In genomic region chr18:50644146-50644545, GRCh38 we compare ENCODE assay signal across 31 cellular contexts.
"Had no signal": no experiment of that assay in that cellular context is flagged by ENCODE, and none has a peak within 500 bp of the region (broad histone marks: within the 10 kb centered on the region; RNA-seq: fewer than 3 reads in every experiment).

No MANE protein-coding gene starts in this region.

- H3K4me1 Mint-ChIP-seq: activated CD4-positive, alpha-beta T cell treated with anti-CD3 and anti-CD28 coated beads for 36 hours; activated CD4-positive, alpha-beta T cell treated with anti-CD3 and anti-CD28 coated beads, Interleukin-2, amount 10 ng/mL, durations not matched to agents 24 days and 14 days; activated CD8-positive, alpha-beta memory T cell treated with anti-CD3 and anti-CD28 coated beads, Interleukin-2, amount 10 ng/mL, durations not matched to agents 7 days and 5 days; activated naive CD4-positive, alpha-beta T cell treated with anti-CD3 and anti-CD28 coated beads, Interleukin-2, amount 50 U/mL, for 24 hours; activated naive CD8-positive, alpha-beta T cell treated with anti-CD3 and anti-CD28 coated beads, Interleukin-2, amount 10 ng/mL, durations not matched to agents 7 days and 5 days had no signal

- H3K4me3 ChIP-seq: body of pancreas, colonic mucosa, dorsolateral prefrontal cortex, gastrocnemius medialis, heart left ventricle, hepatocyte had no signal

- H3K4me1 ChIP-seq: body of pancreas, colonic mucosa had no signal

- H3K36me3 ChIP-seq: colonic mucosa, gastrocnemius medialis, heart left ventricle had no signal

- H3K36me3 Mint-ChIP-seq: activated CD4-positive, alpha-beta memory T cell treated with anti-CD3 and anti-CD28 coated beads for 36 hours; activated CD8-positive, alpha-beta memory T cell treated with anti-CD3 and anti-CD28 coated beads, Interleukin-2, amount 10 ng/mL, durations not matched to agents 7 days and 5 days; activated naive CD4-positive, alpha-beta T cell treated with anti-CD3 and anti-CD28 coated beads, Interleukin-2, amount 50 U/mL, for 24 hours; activated naive CD8-positive, alpha-beta T cell treated with anti-CD3 and anti-CD28 coated beads, Interleukin-2, amount 10 ng/mL, durations not matched to agents 7 days and 5 days had no signal

- H3K9me3 ChIP-seq: body of pancreas, colonic mucosa, gastrocnemius medialis, heart left ventricle had no signal

- H3K27ac ChIP-seq: body of pancreas, colonic mucosa, gastrocnemius medialis, heart left ventricle, hepatocyte had no signal

- H3K27me3 Mint-ChIP-seq: activated CD4-positive, alpha-beta memory T cell treated with anti-CD3 and anti-CD28 coated beads for 36 hours; activated CD4-positive, alpha-beta T cell treated with anti-CD3 and anti-CD28 coated beads for 36 hours; activated CD4-positive, alpha-beta T cell treated with anti-CD3 and anti-CD28 coated beads, Interleukin-2, amount 10 ng/mL, durations not matched to agents 24 days and 14 days; activated CD8-positive, alpha-beta memory T cell treated with anti-CD3 and anti-CD28 coated beads, Interleukin-2, amount 10 ng/mL, durations not matched to agents 7 days and 5 days; activated naive CD4-positive, alpha-beta T cell treated with anti-CD3 and anti-CD28 coated beads, Interleukin-2, amount 50 U/mL, for 24 hours; dendritic cell treated with granulocyte-macrophage colony-stimulating factor and Interleukin-4, amounts not matched to agents 40 ng/mL and 50 ng/mL, for 4 days had no signal

- H3K27me3 ChIP-seq: body of pancreas, colonic mucosa, dorsolateral prefrontal cortex, gastrocnemius medialis, heart left ventricle, hepatocyte had no signal

- DNase-seq: activated CD4-positive, alpha-beta memory T cell treated with anti-CD3 and anti-CD28 coated beads for 36 hours; activated CD4-positive, alpha-beta T cell treated with anti-CD3 and anti-CD28 coated beads for 36 hours; activated CD4-positive, alpha-beta T cell treated with anti-CD3 and anti-CD28 coated beads, Interleukin-2, amount 10 ng/mL, durations not matched to agents 24 days and 14 days; activated CD4-positive, CD25-positive, alpha-beta regulatory T cell; activated CD4-positive, CD25-positive, alpha-beta regulatory T cell treated with anti-CD3 and anti-CD28 coated beads, Interleukin-2, amount 50 U/mL, for 72 hours; activated CD8-positive, alpha-beta memory T cell treated with anti-CD3 and anti-CD28 coated beads, Interleukin-2, amount 10 ng/mL, durations not matched to agents 7 days and 5 days; activated CD8-positive, alpha-beta memory T cell treated with anti-CD3 and anti-CD28 coated beads, Interleukin-2, amount 50 U/mL, for 4 hours; activated CD8-positive, alpha-beta T cell treated with anti-CD3 and anti-CD28 coated beads, Interleukin-2, amount 10 ng/mL, durations not matched to agents 7 days and 5 days; activated effector memory CD4-positive, alpha-beta T cell treated with anti-CD3 and anti-CD28 coated beads, Interleukin-2, amount 50 U/mL, for 16 hours; activated naive CD4-positive, alpha-beta T cell treated with anti-CD3 and anti-CD28 coated beads for 36 hours; activated naive CD8-positive, alpha-beta T cell treated with anti-CD3 and anti-CD28 coated beads, Interleukin-2, amount 10 ng/mL, durations not matched to agents 7 days and 5 days; activated T-cell treated with anti-CD3 and anti-CD28 coated beads, Interleukin-2, amount 50 U/mL, for 1 hour; activated T-cell treated with anti-CD3 and anti-CD28 coated beads, Interleukin-2, amount 50 U/mL, for 48 hours; amniotic stem cell; aorta; body of pancreas; central memory CD4-positive, alpha-beta T cell; cerebellar nuclear complex; colonic mucosa; dorsolateral prefrontal cortex; effector memory CD4-positive, alpha-beta T cell; foreskin fibroblast; gastrocnemius medialis; heart left ventricle; T-helper 2 cell had no signal

- H3K27ac Mint-ChIP-seq: activated CD4-positive, alpha-beta memory T cell treated with anti-CD3 and anti-CD28 coated beads for 36 hours; activated CD4-positive, alpha-beta T cell treated with anti-CD3 and anti-CD28 coated beads for 36 hours; activated CD4-positive, alpha-beta T cell treated with anti-CD3 and anti-CD28 coated beads, Interleukin-2, amount 10 ng/mL, durations not matched to agents 24 days and 14 days; activated CD8-positive, alpha-beta memory T cell treated with anti-CD3 and anti-CD28 coated beads, Interleukin-2, amount 10 ng/mL, durations not matched to agents 7 days and 5 days; activated CD8-positive, alpha-beta T cell treated with anti-CD3 and anti-CD28 coated beads, Interleukin-2, amount 10 ng/mL, durations not matched to agents 7 days and 5 days; activated naive CD4-positive, alpha-beta T cell treated with anti-CD3 and anti-CD28 coated beads for 36 hours; activated naive CD4-positive, alpha-beta T cell treated with anti-CD3 and anti-CD28 coated beads, Interleukin-2, amount 50 U/mL, for 24 hours; activated naive CD8-positive, alpha-beta T cell treated with anti-CD3 and anti-CD28 coated beads, Interleukin-2, amount 10 ng/mL, durations not matched to agents 7 days and 5 days; activated T-helper 1 cell treated with anti-CD3 and anti-CD28 coated beads, Interleukin-12 subunit alpha, Interleukin-12 subunit beta, Interleukin-2, Interleukin-4 antibody, amounts not matched to agents 30 ng/mL and 10 ng/mL and 1 ng/mL, durations not matched to agents 14 hours and 24 hours and 36 hours; activated T-helper 2 cell treated with anti-CD3 and anti-CD28 coated beads, Interferon-gamma antibody, Interleukin-2, Interleukin-4, amounts not matched to agents 10 μg/mL and 5 μg/mL and 100 μg/mL, durations not matched to agents 14 hours and 24 hours and 36 hours; dendritic cell treated with granulocyte-macrophage colony-stimulating factor and Interleukin-4, amounts not matched to agents 40 ng/mL and 50 ng/mL, for 4 days; endodermal cell had no signal

- H3K9me3 Mint-ChIP-seq: activated CD4-positive, alpha-beta memory T cell treated with anti-CD3 and anti-CD28 coated beads for 36 hours; activated CD4-positive, alpha-beta T cell treated with anti-CD3 and anti-CD28 coated beads, Interleukin-2, amount 10 ng/mL, durations not matched to agents 24 days and 14 days; activated naive CD4-positive, alpha-beta T cell treated with anti-CD3 and anti-CD28 coated beads for 36 hours; activated naive CD4-positive, alpha-beta T cell treated with anti-CD3 and anti-CD28 coated beads, Interleukin-2, amount 50 U/mL, for 24 hours; activated naive CD8-positive, alpha-beta T cell treated with anti-CD3 and anti-CD28 coated beads, Interleukin-2, amount 10 ng/mL, durations not matched to agents 7 days and 5 days; activated T-helper 1 cell treated with anti-CD3 and anti-CD28 coated beads, Interleukin-12 subunit alpha, Interleukin-12 subunit beta, Interleukin-2, Interleukin-4 antibody, amounts not matched to agents 30 ng/mL and 10 ng/mL and 1 ng/mL, durations not matched to agents 14 hours and 24 hours and 36 hours; activated T-helper 2 cell treated with anti-CD3 and anti-CD28 coated beads, Interferon-gamma antibody, Interleukin-2, Interleukin-4, amounts not matched to agents 10 μg/mL and 5 μg/mL and 100 μg/mL, durations not matched to agents 14 hours and 24 hours and 36 hours; dendritic cell treated with granulocyte-macrophage colony-stimulating factor and Interleukin-4, amounts not matched to agents 40 ng/mL and 50 ng/mL, for 4 days; endodermal cell had no signal

- H3K4me3 Mint-ChIP-seq: activated CD4-positive, alpha-beta memory T cell treated with anti-CD3 and anti-CD28 coated beads for 36 hours; activated CD4-positive, alpha-beta T cell treated with anti-CD3 and anti-CD28 coated beads for 36 hours; activated CD4-positive, alpha-beta T cell treated with anti-CD3 and anti-CD28 coated beads, Interleukin-2, amount 10 ng/mL, durations not matched to agents 24 days and 14 days; activated CD8-positive, alpha-beta memory T cell treated with anti-CD3 and anti-CD28 coated beads, Interleukin-2, amount 10 ng/mL, durations not matched to agents 7 days and 5 days; activated CD8-positive, alpha-beta T cell treated with anti-CD3 and anti-CD28 coated beads, Interleukin-2, amount 10 ng/mL, durations not matched to agents 7 days and 5 days; activated naive CD4-positive, alpha-beta T cell treated with anti-CD3 and anti-CD28 coated beads for 36 hours; activated naive CD4-positive, alpha-beta T cell treated with anti-CD3 and anti-CD28 coated beads, Interleukin-2, amount 50 U/mL, for 24 hours; activated naive CD8-positive, alpha-beta T cell treated with anti-CD3 and anti-CD28 coated beads, Interleukin-2, amount 10 ng/mL, durations not matched to agents 7 days and 5 days; activated T-helper 1 cell treated with anti-CD3 and anti-CD28 coated beads, Interleukin-12 subunit alpha, Interleukin-12 subunit beta, Interleukin-2, Interleukin-4 antibody, amounts not matched to agents 30 ng/mL and 10 ng/mL and 1 ng/mL, durations not matched to agents 14 hours and 24 hours and 36 hours; dendritic cell treated with granulocyte-macrophage colony-stimulating factor and Interleukin-4, amounts not matched to agents 40 ng/mL and 50 ng/mL, for 4 days; endodermal cell had no signal

- ATAC-seq: activated CD4-positive, alpha-beta T cell treated with anti-CD3 and anti-CD28 coated beads for 36 hours; activated CD8-positive, alpha-beta memory T cell treated with anti-CD3 and anti-CD28 coated beads, Interleukin-2, amount 10 ng/mL, durations not matched to agents 7 days and 5 days; activated CD8-positive, alpha-beta T cell treated with anti-CD3 and anti-CD28 coated beads, Interleukin-2, amount 10 ng/mL, durations not matched to agents 7 days and 5 days; body of pancreas; gastrocnemius medialis had no signal
